In genomic region chr2:113838744-113839444, GRCh38 we compare ENCODE assay signal across 1 cellular context.
TF ChIP-seq lines count a peak whose summit lies in the region.

No MANE protein-coding gene starts in this region.

TF ChIP-seq in HepG2, 621 proteins besides CTCF, POLR2A, EP300 and RAD21 (continued from another document and continues in another):
- TF ChIP-seq ZSCAN5A (CRISPR knock-in tag; IDR thresholded peaks at IDR 0.05; ENCODE audit: borderline replicate concordance) (no peak), FOXM1 (CRISPR knock-in tag; IDR thresholded peaks at IDR 0.05) (no peak), BCL6 (CRISPR knock-in tag; IDR thresholded peaks at IDR 0.05) (no peak), PAXIP1 (CRISPR knock-in tag; conservative IDR thresholded peaks at IDR 0.05) (peak; percentile 70), NCOA2 (CRISPR knock-in tag; IDR thresholded peaks at IDR 0.05) (peak; percentile 65), HDAC1 (CRISPR knock-in tag; IDR thresholded peaks at IDR 0.05) (no peak), ATF7 (IDR thresholded peaks at IDR 0.05) (no peak), ATF7 (CRISPR knock-in tag; IDR thresholded peaks at IDR 0.05) (no peak), FOXP4 (CRISPR knock-in tag; IDR thresholded peaks at IDR 0.05) (peak; percentile 40), CEBPB (IDR thresholded peaks at IDR 0.05; ENCODE audit: borderline replicate concordance, low read depth, low read length) (0 out of 2 replicates have a peak, but pooled peaks have one; percentile 19), ZNF232 (CRISPR knock-in tag; IDR thresholded peaks at IDR 0.05; ENCODE audit: borderline replicate concordance) (no peak), MTF2 (CRISPR knock-in tag; IDR thresholded peaks at IDR 0.05; ENCODE audit: borderline replicate concordance) (no peak), GATAD2A (CRISPR knock-in tag; IDR thresholded peaks at IDR 0.05) (peak; percentile 33), ZNF660 (CRISPR knock-in tag; IDR thresholded peaks at IDR 0.05; ENCODE audit: borderline replicate concordance, low read depth) (no peak), SRSF9 (IDR thresholded peaks at IDR 0.05; ENCODE audit: borderline replicate concordance, insufficient read depth, low read depth, low read length, poor library complexity, severe bottlenecking) (no peak), CEBPG (CRISPR knock-in tag; IDR thresholded peaks at IDR 0.05) (0 out of 2 replicates have a peak, but pooled peaks have one; percentile 26), ZNF441 (CRISPR knock-in tag; IDR thresholded peaks at IDR 0.05; ENCODE audit: borderline replicate concordance) (no peak), ETV5 (CRISPR knock-in tag; IDR thresholded peaks at IDR 0.05; ENCODE audit: borderline replicate concordance) (no peak), SALL2 (CRISPR knock-in tag; IDR thresholded peaks at IDR 0.05) (no peak), NRL (CRISPR knock-in tag; IDR thresholded peaks at IDR 0.05; ENCODE audit: borderline replicate concordance) (no peak), CC2D1A (CRISPR knock-in tag; IDR thresholded peaks at IDR 0.05) (no peak), HIVEP1 (CRISPR knock-in tag; IDR thresholded peaks at IDR 0.05) (0 out of 2 replicates have a peak, but pooled peaks have one; percentile 36), JUNB (CRISPR knock-in tag; IDR thresholded peaks at IDR 0.05; ENCODE audit: borderline replicate concordance) (no peak), KDM6A (CRISPR knock-in tag; IDR thresholded peaks at IDR 0.05; ENCODE audit: low read depth) (peak; percentile 44; the same call in 1 of the 2 replicates), FOXP1 (IDR thresholded peaks at IDR 0.05) (no peak), FOXP1 (CRISPR knock-in tag; IDR thresholded peaks at IDR 0.05) (peak; percentile 63), HNF4G (IDR thresholded peaks at IDR 0.05; ENCODE audit: borderline replicate concordance, low read depth, low read length) (0 out of 2 replicates have a peak, but pooled peaks have one; percentile 26), HNF4G (CRISPR knock-in tag; IDR thresholded peaks at IDR 0.05; ENCODE audit: borderline replicate concordance, low read depth) (no peak; the same call in 1 of the 2 replicates), GMEB2 (CRISPR knock-in tag; IDR thresholded peaks at IDR 0.05; ENCODE audit: low read depth) (no peak), ATF4 (CRISPR knock-in tag; IDR thresholded peaks at IDR 0.05) (0 out of 4 replicates have a peak, but pooled peaks of 1 of the 2 experiments have one; percentile 15), SP5 (CRISPR knock-in tag; IDR thresholded peaks at IDR 0.05; ENCODE audit: borderline replicate concordance, low read depth) (0 out of 2 replicates have a peak, but pooled peaks have one; percentile 25), RXRB (CRISPR knock-in tag; IDR thresholded peaks at IDR 0.05; ENCODE audit: borderline replicate concordance) (peak; percentile 53; the same call in 1 of the 2 replicates), SALL1 (CRISPR knock-in tag; IDR thresholded peaks at IDR 0.05) (peak; percentile 77; the same call in 1 of the 2 replicates), ETV6 (CRISPR knock-in tag; conservative IDR thresholded peaks at IDR 0.05) (no peak), ZNF770 (CRISPR knock-in tag; IDR thresholded peaks at IDR 0.05) (no peak), PCBP1 (IDR thresholded peaks at IDR 0.05; ENCODE audit: borderline replicate concordance, low read depth, low read length) (no peak), ZMYM4 (CRISPR knock-in tag; IDR thresholded peaks at IDR 0.05) (0 out of 2 replicates have a peak, but pooled peaks have one; percentile 29), LCORL (IDR thresholded peaks at IDR 0.05) (no peak), LCORL (CRISPR knock-in tag; IDR thresholded peaks at IDR 0.05) (0 out of 2 replicates have a peak, but pooled peaks have one; percentile 54), TEAD3 (CRISPR knock-in tag; optimal IDR thresholded peaks at IDR 0.05; ENCODE audit: borderline replicate concordance) (peak; percentile 60), SOX6 (IDR thresholded peaks at IDR 0.05) (no peak), SOX6 (CRISPR knock-in tag; IDR thresholded peaks at IDR 0.05) (peak; percentile 76), ZNF230 (CRISPR knock-in tag; IDR thresholded peaks at IDR 0.05) (no peak), MYPOP (CRISPR knock-in tag; IDR thresholded peaks at IDR 0.05) (no peak), ZBTB44 (CRISPR knock-in tag; IDR thresholded peaks at IDR 0.05) (no peak), RNF219 (CRISPR knock-in tag; IDR thresholded peaks at IDR 0.05) (0 out of 2 replicates have a peak, but pooled peaks have one; percentile 39), PATZ1 (CRISPR knock-in tag; IDR thresholded peaks at IDR 0.05) (peak; percentile 39; the same call in 1 of the 2 replicates)
